In genomic region chr12:13028825-13029570, GRCh38 we compare ENCODE assay signal across 1 cellular context.
TF ChIP-seq lines count a peak whose summit lies in the region.

No MANE protein-coding gene starts in this region.

TF ChIP-seq in GM23338, 12 proteins besides CTCF, POLR2A, EP300 and RAD21 (continued from another document):
- TF ChIP-seq ZNF462 (CRISPR knock-in tag; IDR thresholded peaks at IDR 0.05), result no peak
- TF ChIP-seq EZH2 (IDR thresholded peaks at IDR 0.05; ENCODE audit: low read depth, unreplicated experiment), result no peak
- TF ChIP-seq REST (IDR thresholded peaks at IDR 0.05; ENCODE audit: unreplicated experiment), result no peak
- TF ChIP-seq NANOG (IDR thresholded peaks at IDR 0.05; ENCODE audit: borderline replicate concordance), result no peak
- no peak for TF ChIP-seq ZNF114 (CRISPR knock-in tag; IDR thresholded peaks at IDR 0.05)
TF ChIP-seq in GM23338: peak in this region for 0.
